1 cellular context compared by ENCODE assay signal in genomic region chr6:45704056-45704790, GRCh38.
TF ChIP-seq lines count a peak whose summit lies in the region.

No MANE protein-coding gene starts in this region.

TF ChIP-seq in H1, 55 proteins besides CTCF, POLR2A, EP300 and RAD21:
- TF ChIP-seq KDM5A (IDR thresholded peaks at IDR 0.05; ENCODE audit: low read length) = no peak
- TF ChIP-seq RBBP5 (IDR thresholded peaks at IDR 0.05; ENCODE audit: borderline replicate concordance, low read depth, low read length) = no peak
- TF ChIP-seq CREB1 (IDR thresholded peaks at IDR 0.05) = no peak
- TF ChIP-seq EGR1 (IDR thresholded peaks at IDR 0.05; ENCODE audit: borderline replicate concordance, low read depth, low read length) = no peak
- TF ChIP-seq GABPA (IDR thresholded peaks at IDR 0.05; ENCODE audit: borderline replicate concordance, insufficient read depth, low read length) = no peak
- TF ChIP-seq NRF1 (IDR thresholded peaks at IDR 0.05; ENCODE audit: low read depth, low read length) = no peak
- no peak for TF ChIP-seq JUND (IDR thresholded peaks at IDR 0.05; ENCODE audit: low read length)
- TF ChIP-seq ATF2 (IDR thresholded peaks at IDR 0.05; ENCODE audit: low read length) = no peak
- TF ChIP-seq SP2 (IDR thresholded peaks at IDR 0.05; ENCODE audit: low read length) = no peak
- no peak for TF ChIP-seq CBX8 (IDR thresholded peaks at IDR 0.05; ENCODE audit: borderline replicate concordance, low read depth, low read length)
- no peak for TF ChIP-seq MAFK (IDR thresholded peaks at IDR 0.05; ENCODE audit: low read depth, low read length)
- TF ChIP-seq GTF2F1 (IDR thresholded peaks at IDR 0.05; ENCODE audit: borderline replicate concordance, low read depth, low read length) = no peak
- TF ChIP-seq BRCA1 (IDR thresholded peaks at IDR 0.05; ENCODE audit: low read depth, low read length) = no peak
- TF ChIP-seq BCL11A (IDR thresholded peaks at IDR 0.05; ENCODE audit: low read depth in 2 of 2, low read length in 2 of 2) = no peak
- TF ChIP-seq RXRA (IDR thresholded peaks at IDR 0.05; ENCODE audit: insufficient read depth, low read depth, low read length) = no peak
- no peak for TF ChIP-seq SUZ12 (IDR thresholded peaks at IDR 0.05; ENCODE audit: low read length)
- TF ChIP-seq NANOG (IDR thresholded peaks at IDR 0.05; ENCODE audit: insufficient read depth, low read depth, low read length, poor library complexity, severe bottlenecking) = no peak
- TF ChIP-seq KDM1A (IDR thresholded peaks at IDR 0.05; ENCODE audit: borderline replicate concordance, low read length) = no peak
